8 cellular contexts compared by ENCODE assay signal in the genomic region with DNA sequence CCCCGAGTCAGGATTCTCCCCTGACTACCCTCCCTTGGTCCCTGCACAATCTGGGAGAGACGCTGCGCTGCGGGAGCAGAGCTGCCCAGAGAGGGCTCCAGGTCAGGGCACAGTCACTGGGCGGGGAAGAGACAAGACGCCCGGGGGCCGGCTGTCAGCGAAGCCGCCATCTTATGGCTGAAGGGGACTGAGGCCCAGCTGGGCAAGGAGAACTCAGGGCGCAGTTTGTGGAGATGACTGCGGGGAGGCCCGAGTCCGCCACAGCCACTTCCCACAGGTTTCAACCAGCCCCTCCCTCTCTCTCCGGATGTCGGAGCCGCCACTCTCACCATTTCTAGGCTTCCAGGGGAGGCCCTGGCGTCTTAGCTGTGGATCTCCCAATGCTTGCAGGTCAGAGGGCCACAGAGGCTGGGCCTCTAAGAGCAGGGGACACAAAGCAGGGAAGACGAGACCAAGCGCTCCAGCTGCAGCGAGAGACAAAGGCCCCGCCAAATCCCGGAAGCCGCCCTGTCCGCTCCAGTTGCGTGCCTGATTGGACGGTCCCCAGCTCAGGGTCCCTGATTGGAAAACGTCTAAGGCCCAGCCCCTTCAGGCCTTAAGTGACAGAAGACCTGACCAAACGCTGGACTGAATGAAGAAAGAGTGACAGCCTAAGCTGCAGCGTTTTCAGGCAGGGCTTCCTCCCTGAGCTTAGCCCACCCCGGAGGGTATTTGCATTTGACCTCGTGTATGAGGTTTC. TPM values are rescaled to one million over a fixed set of nuclear protein-coding genes. Genes with fewer than 3 reads are reported as not detected.
DNase-seq lines count a peak whose midpoint lies in the region; ATAC-seq and TF ChIP-seq lines count a peak whose summit lies in the region.

Gene ZNF724, minus strand, starts transcription at position 484 of the 739 bp plus-strand sequence. Its CDS starts 152 bp downstream, at position 332.

- peaks cover 48% of the 10 kb centered on the region for H3K79me2 ChIP-seq in GM23338 (replicated peaks; ENCODE audit: insufficient read depth)

- peaks cover 5% of the 10 kb centered on the region for H3K27me3 Mint-ChIP-seq in GM23338 (ENCODE audit: insufficient read depth, low read depth, poor library complexity)
- no peaks in the 10 kb centered on the region for H3K27me3 Mint-ChIP-seq in natural killer cell treated with Interleukin-12 subunit alpha and Interleukin-12 subunit beta and Interleukin-15 and Interleukin-18, amount 100 ng/mL, for 72 hours

- H3K4me3 Mint-ChIP-seq in GM23338 = peak within 1 kb of the TSS; percentile 99
- H3K4me3 Mint-ChIP-seq in natural killer cell treated with Interleukin-12 subunit alpha and Interleukin-12 subunit beta and Interleukin-15 and Interleukin-18, amount 100 ng/mL, for 72 hours = peak within 1 kb of the TSS; percentile 95

- H3K36me3 ChIP-seq in GM23338 (ENCODE audit: insufficient read depth) = peaks cover 20% of the 10 kb centered on the region

- H3K9me3 Mint-ChIP-seq in GM23338 = peaks cover 4% of the 10 kb centered on the region; the same call in 1 of the 3 replicates
- H3K9me3 Mint-ChIP-seq in natural killer cell treated with Interleukin-12 subunit alpha and Interleukin-12 subunit beta and Interleukin-15 and Interleukin-18, amount 100 ng/mL, for 72 hours = no peaks in the 10 kb centered on the region

- H3K4me1 ChIP-seq in GM23338 (ENCODE audit: insufficient read depth) = peaks cover 17% of the 10 kb centered on the region; the same call in 1 of the 2 replicates

- peak within 1 kb of the TSS; percentile 96 for H3K4me3 ChIP-seq in GM23338
- peak within 1 kb of the TSS; percentile 86 for H3K4me3 ChIP-seq in fibroblast of the aortic adventitia (ENCODE audit: low read depth, low read length)

- peaks cover 4% of the 10 kb centered on the region; the same call in 1 of the 2 replicates for H3F3A ChIP-seq in GM23338 (replicated peaks; ENCODE audit: low read depth)

- H3K9me2 ChIP-seq in GM23338 (ENCODE audit: insufficient read depth) = no peaks in the 10 kb centered on the region

- TF ChIP-seq CTCF in GM23338 (conservative IDR thresholded peaks at IDR 0.05; ENCODE audit: low read depth in 2 of 2) (no peak), fibroblast of the aortic adventitia (IDR thresholded peaks at IDR 0.05; ENCODE audit: insufficient read depth, low read length) (no peak)

- H3K27ac Mint-ChIP-seq in GM23338 = peak within 1 kb of the TSS; percentile 98
- peak within 1 kb of the TSS; percentile 88 to 96 for H3K27ac Mint-ChIP-seq in natural killer cell treated with Interleukin-12 subunit alpha and Interleukin-12 subunit beta and Interleukin-15 and Interleukin-18, amount 100 ng/mL, for 72 hours

- peak; percentile 97 for ATAC-seq in GM23338
- peak; percentile 100 for ATAC-seq in natural killer cell treated with Interleukin-12 subunit alpha and Interleukin-12 subunit beta and Interleukin-15 and Interleukin-18, amount 100 ng/mL, for 72 hours

- H3K4me2 ChIP-seq in GM23338 = peak within 1 kb of the TSS; percentile 85

- TF ChIP-seq POLR2A in Raji (IDR thresholded peaks at IDR 0.05; ENCODE audit: insufficient read depth, low read depth, low read length) = peak; percentile 83

- peaks cover 17% of the 10 kb centered on the region for H3K4me1 Mint-ChIP-seq in GM23338
- peaks cover 4 to 5% of the 10 kb centered on the region in 2 donors for H3K4me1 Mint-ChIP-seq in natural killer cell treated with Interleukin-12 subunit alpha and Interleukin-12 subunit beta and Interleukin-15 and Interleukin-18, amount 100 ng/mL, for 72 hours (ENCODE audit: low read depth in 2 of 2)

- no peaks in the 10 kb centered on the region for H3K27me3 ChIP-seq in GM23338 (ENCODE audit: insufficient read depth)

- H2AFZ ChIP-seq in GM23338 = no peak within 1 kb of the TSS

- peaks cover 34% of the 10 kb centered on the region for H4K20me1 ChIP-seq in GM23338 (replicated peaks; ENCODE audit: insufficient read depth)

- H3K27ac ChIP-seq in GM23338 (ENCODE audit: low read depth) = peak within 1 kb of the TSS; percentile 88

- peak; percentile 97 for DNase-seq in Daoy (ENCODE audit: low read depth)
- DNase-seq in GM23338 (ENCODE audit: low spot score) = peak; percentile 99
- peak; percentile 98 for DNase-seq in LHCN-M2 (ENCODE audit: low read depth)
- peak; percentile 76 for DNase-seq in activated T-helper 9 cell treated with anti-CD3 and anti-CD28 coated beads, Interleukin-2, amount 50 U/mL, for 16 hours (ENCODE audit: low read depth)
- peak; percentile 97 for DNase-seq in fibroblast of the aortic adventitia (ENCODE audit: low read depth)
- peak; percentile 92 for DNase-seq in natural killer cell treated with Interleukin-12 subunit alpha and Interleukin-12 subunit beta and Interleukin-15 and Interleukin-18, amount 100 ng/mL, for 72 hours (ENCODE audit: low spot score)
- peak; percentile 89 for DNase-seq in stimulated activated naive CD4-positive, alpha-beta T cell treated with Interleukin-2 at 50 U/mL for 16 hours (lab: John Stamatoyannopoulos, UW)

- H3K36me3 Mint-ChIP-seq in GM23338 (ENCODE audit: low read depth) = peaks cover 45% of the 10 kb centered on the region
- peaks cover 6% of the 10 kb centered on the region for H3K36me3 Mint-ChIP-seq in natural killer cell treated with Interleukin-12 subunit alpha and Interleukin-12 subunit beta and Interleukin-15 and Interleukin-18, amount 100 ng/mL, for 72 hours

TF ChIP-seq in GM23338, 12 proteins besides CTCF, POLR2A, EP300 and RAD21 (continues in another document):
- TF ChIP-seq ZNF462 (CRISPR knock-in tag; IDR thresholded peaks at IDR 0.05) (no peak), JUNB (IDR thresholded peaks at IDR 0.05; ENCODE audit: unreplicated experiment) (no peak), STAT1 (IDR thresholded peaks at IDR 0.05; ENCODE audit: unreplicated experiment) (no peak), ZNF114 (CRISPR knock-in tag; IDR thresholded peaks at IDR 0.05) (no peak), EZH2 (IDR thresholded peaks at IDR 0.05; ENCODE audit: low read depth, unreplicated experiment) (no peak)

RNA-seq across cellular contexts. Expression of gene ZNF724, which starts in this region (rescaled TPM):
- 9.8 and 22.1 TPM in 2 replicates for total RNA-seq in Daoy (2014; rRNA removed; shearing (Covaris generic))
- total RNA-seq in GM23338 (2014; rRNA removed; shearing (Covaris generic)) = 77.5 and 85.3 TPM in 2 replicates
- 33.8 and 35.4 TPM in 2 replicates for polyA plus RNA-seq in GM23338 (2016; fragmentation: Nextera tagmentation; extraction: Ambion mirVana)
- 20.3 and 34.5 TPM in 2 replicates for total RNA-seq in LHCN-M2 (2014; rRNA removed)
- polyA plus RNA-seq in LHCN-M2 (2012) = 1.2 TPM
- total RNA-seq in fibroblast of the aortic adventitia (ENCODE audit: low replicate concordance) = 3.1 and 15.1 TPM in 2 replicates
- 10 to 100 TPM in 1 of 2 donors, 1 to 10 TPM in 1; 9.3 to 12.3 TPM for total RNA-seq in natural killer cell treated with Interleukin-12 subunit alpha and Interleukin-12 subunit beta and Interleukin-15 and Interleukin-18, amount 100 ng/mL, for 72 hours

Comparison
In these comparisons a context has a peak if more than half of its experiments do, and no peak if none do; other contexts are left out.
1. Peak in every context shown above with its lines: DNase-seq, ATAC-seq, H3K4me3 ChIP-seq and H3K27ac ChIP-seq.